Comparison of ENCODE assay signal across 8 cellular contexts in genomic region chr1:155171836-155172731, GRCh38. TPM values are rescaled to one million over a fixed set of nuclear protein-coding genes. Genes with fewer than 3 reads are reported as not detected.
DNase-seq lines count a peak whose midpoint lies in the region; ATAC-seq, FAIRE-seq and TF ChIP-seq lines count a peak whose summit lies in the region.

No MANE protein-coding gene starts in this region.

- H3K4me1 Mint-ChIP-seq in CD4-positive, alpha-beta memory T cell = peaks cover 37 to 68% (median 54%) of the 10 kb centered on the region in 4 donors

- no peak for FAIRE-seq in kidney (lab: Jason Lieb, UNC)

- no peak for TF ChIP-seq EP300 in suprapubic skin (IDR thresholded peaks at IDR 0.05)

- peaks cover 0 to 2% (median 0%) of the 10 kb centered on the region in 8 donors for H3K9me3 Mint-ChIP-seq in CD4-positive, alpha-beta memory T cell
- H3K9me3 Mint-ChIP-seq in activated naive CD4-positive, alpha-beta T cell treated with anti-CD3 and anti-CD28 coated beads, Interleukin-2, amount 50 U/mL, for 72 hours = no peaks in the 10 kb centered on the region

- peaks cover 57% of the 10 kb centered on the region for H3K4me1 ChIP-seq in CD4-positive, alpha-beta memory T cell (ENCODE audit: insufficient read depth, low read length)
- H3K4me1 ChIP-seq in kidney (ENCODE audit: control insufficient read depth in 1 of 2, insufficient read depth in 1 of 2, low read depth in 1 of 2, low read length in 2 of 2) = peaks cover 11 to 22% of the 10 kb centered on the region in 2 donors
- H3K4me1 ChIP-seq in suprapubic skin = peaks cover 45% of the 10 kb centered on the region

- POLR2A ChIA-PET in CD4-positive, alpha-beta memory T cell (lab: Charles Lee; ENCODE audit: partially characterized antibody) = interaction anchor here (1.0 to 4.6 kb wide), 15 partner anchors 22 to 235 kb away, joined by 3 to 35 read pairs (median 7); partner anchors contain the start of genes ADAM15, EFNA4, MTX1 and PMVK

- H3K36me3 ChIP-seq in CD4-positive, alpha-beta memory T cell (ENCODE audit: insufficient read depth, low read length) = peaks cover 21% of the 10 kb centered on the region
- H3K36me3 ChIP-seq in kidney (ENCODE audit: control insufficient read depth in 1 of 2, insufficient read depth in 2 of 2, low read length in 2 of 2) (peaks cover 10 to 15% of the 10 kb centered on the region in 2 donors), suprapubic skin (peaks cover 21% of the 10 kb centered on the region)

- TF ChIP-seq CTCF in kidney (IDR thresholded peaks at IDR 0.05; ENCODE audit: borderline replicate concordance, extremely low read depth, insufficient read depth) = no peak
- no peak for TF ChIP-seq CTCF in suprapubic skin (IDR thresholded peaks at IDR 0.05)

- no peaks in the 10 kb centered on the region for H3K9me3 ChIP-seq in CD4-positive, alpha-beta memory T cell (ENCODE audit: control insufficient read depth in 1 of 2, low read length in 2 of 2)
- H3K9me3 ChIP-seq in kidney (ENCODE audit: control insufficient read depth in 1 of 2, low read length in 2 of 2) (no peaks in the 10 kb centered on the region), suprapubic skin (no peaks in the 10 kb centered on the region)

- H3K4me3 Mint-ChIP-seq in CD4-positive, alpha-beta memory T cell = peak overlapping the region; percentile 96 to 100 (median 99)

- peak overlapping the region; percentile 87 for H3K27ac ChIP-seq in CD4-positive, alpha-beta memory T cell (ENCODE audit: low read depth, low read length)
- H3K27ac ChIP-seq in kidney (ENCODE audit: low read depth in 2 of 2, low read length in 2 of 2) = peak overlapping the region; percentile 92
- H3K27ac ChIP-seq in suprapubic skin = peak overlapping the region; percentile 90

- intact Hi-C loops in CD4-positive, alpha-beta memory T cell (cut with micrococcal nuclease) = loop anchor here (2.0 to 10.0 kb wide), 4 partner anchors 35 to 153 kb away; partner anchors contain the start of genes MTX1, RUSC1 and THBS3
- intact Hi-C loops in kidney (cut with DNase I) = loop anchor here (10.0 kb wide), 1 partner anchor 53 kb away; no protein-coding TSS in a partner anchor

- ATAC-seq in HG02885 (IDR thresholded peaks at IDR 0.05; ENCODE audit: poor library complexity, unreplicated experiment) = peak; percentile 29
- ATAC-seq in activated naive CD4-positive, alpha-beta T cell treated with anti-CD3 and anti-CD28 coated beads, Interleukin-2, amount 50 U/mL, for 72 hours = peak; percentile 36 to 49
- ATAC-seq in GM18868 (IDR thresholded peaks at IDR 0.05; ENCODE audit: unreplicated experiment) = no peak

- H3K36me3 Mint-ChIP-seq in CD4-positive, alpha-beta memory T cell = peaks cover 15 to 39% of the 10 kb centered on the region in 2 donors
- H3K36me3 Mint-ChIP-seq in activated naive CD4-positive, alpha-beta T cell treated with anti-CD3 and anti-CD28 coated beads, Interleukin-2, amount 50 U/mL, for 72 hours = peaks cover 15 to 17% of the 10 kb centered on the region in 2 donors

- no peaks in the 10 kb centered on the region for H3K27me3 ChIP-seq in CD4-positive, alpha-beta memory T cell (ENCODE audit: insufficient read depth, low read length)
- peaks cover 15% of the 10 kb centered on the region for H3K27me3 ChIP-seq in suprapubic skin

- WGBS in suprapubic skin = 45% methylated on average over 8 of the region's 8 CpGs

- no peak for DNase-seq in CD4-positive, alpha-beta memory T cell
- no peak for DNase-seq in activated naive CD4-positive, alpha-beta T cell treated with anti-CD3 and anti-CD28 coated beads, Interleukin-2, amount 50 U/mL, for 72 hours (ENCODE audit: low spot score in 2 of 2)
- no peak for DNase-seq in kidney
- peak in 1 of 2 donors; percentile 23 for DNase-seq in suprapubic skin (ENCODE audit: low spot score in 2 of 2)
- DNase-seq in NCI-H1930 (lab: John Stamatoyannopoulos, UW) = no peak
- DNase-seq in OCI-M2 (lab: John Stamatoyannopoulos, UW; ENCODE audit: unreplicated experiment) = no peak

- H3K27ac Mint-ChIP-seq in CD4-positive, alpha-beta memory T cell = peak overlapping the region; percentile 97 to 100 (median 99)
- peak overlapping the region; percentile 99 to 100 for H3K27ac Mint-ChIP-seq in activated naive CD4-positive, alpha-beta T cell treated with anti-CD3 and anti-CD28 coated beads, Interleukin-2, amount 50 U/mL, for 72 hours

- no peaks in the 10 kb centered on the region for H3K27me3 Mint-ChIP-seq in CD4-positive, alpha-beta memory T cell

- peak overlapping the region; percentile 86 to 92 for H3K9ac ChIP-seq in kidney (ENCODE audit: low read length in 2 of 2)

- CTCF ChIA-PET in CD4-positive, alpha-beta memory T cell (lab: Charles Lee; ENCODE audit: partially characterized antibody) = interaction anchor here (0.8 to 12.5 kb wide), 27 partner anchors 9 to 679 kb away, joined by 3 to 229 read pairs (median 7); partner anchors contain the start of genes ADAM15, MTX1, PBXIP1 and SLC50A1

- no peak for TF ChIP-seq POLR2A in suprapubic skin (IDR thresholded peaks at IDR 0.05)

- H3K4me3 ChIP-seq in CD4-positive, alpha-beta memory T cell (ENCODE audit: low read length in 2 of 2) = peak overlapping the region; percentile 83 to 93
- H3K4me3 ChIP-seq in kidney (ENCODE audit: low read length in 2 of 2) (peak overlapping the region; percentile 93 to 94), suprapubic skin (peak overlapping the region; percentile 89)

RNA-seq across cellular contexts. Expression of gene KRTCAP2, which starts 1.0 kb away (rescaled TPM):
- 100 to 1,000 TPM; 173 to 180 TPM for total RNA-seq in CD4-positive, alpha-beta memory T cell
- 100 to 1,000 TPM; 469 to 488 TPM for polyA plus RNA-seq in CD4-positive, alpha-beta memory T cell
- 100 to 1,000 TPM; 106 to 162 TPM for total RNA-seq in activated naive CD4-positive, alpha-beta T cell treated with anti-CD3 and anti-CD28 coated beads, Interleukin-2, amount 50 U/mL, for 72 hours
- total RNA-seq in kidney (198 TPM), suprapubic skin (100 to 1,000 TPM in 2 of 4 donors, 10 to 100 TPM in 2; 77.1 to 180 (median 113) TPM)
- 351 TPM for polyA plus RNA-seq in kidney (ENCODE audit: insufficient read depth, low read depth, low replicate concordance)

RNA-seq across cellular contexts. Expression of gene TRIM46, which starts 1.6 kb away (rescaled TPM):
- total RNA-seq in CD4-positive, alpha-beta memory T cell = 1 to 10 TPM; 8.4 to 8.5 TPM
- polyA plus RNA-seq in CD4-positive, alpha-beta memory T cell = 1 to 10 TPM; 1.6 to 3.6 TPM
- total RNA-seq in activated naive CD4-positive, alpha-beta T cell treated with anti-CD3 and anti-CD28 coated beads, Interleukin-2, amount 50 U/mL, for 72 hours = 10 to 100 TPM in 1 of 2 donors, 1 to 10 TPM in 1; 6.8 to 15.2 TPM
- total RNA-seq in kidney (2.1 TPM), suprapubic skin (under 1 TPM in 2 of 4 donors, not detected in 2; 0.34 to 0.80 TPM)
- 0.28 TPM for polyA plus RNA-seq in kidney (ENCODE audit: insufficient read depth, low read depth, low replicate concordance)

RNA-seq across cellular contexts. Expression of gene DPM3, which starts 31.8 kb away (rescaled TPM):
- total RNA-seq in CD4-positive, alpha-beta memory T cell = 10 to 100 TPM; 51.6 to 53.6 TPM
- 100 to 1,000 TPM; 101 to 119 TPM for polyA plus RNA-seq in CD4-positive, alpha-beta memory T cell
- total RNA-seq in activated naive CD4-positive, alpha-beta T cell treated with anti-CD3 and anti-CD28 coated beads, Interleukin-2, amount 50 U/mL, for 72 hours = 10 to 100 TPM; 26.4 to 40.8 TPM
- total RNA-seq in kidney (84.4 TPM), suprapubic skin (10 to 100 TPM; 23.7 to 43.7 (median 30.2) TPM)
- polyA plus RNA-seq in kidney (ENCODE audit: insufficient read depth, low read depth, low replicate concordance) = 237 TPM

RNA-seq across cellular contexts. Expression of gene THBS3, which starts 35.6 kb away (rescaled TPM):
- 10 to 100 TPM; 30.9 to 33.5 TPM for total RNA-seq in CD4-positive, alpha-beta memory T cell
- polyA plus RNA-seq in CD4-positive, alpha-beta memory T cell = 1 to 10 TPM; 6.1 to 6.7 TPM
- 10 to 100 TPM; 17.2 to 23.6 TPM for total RNA-seq in activated naive CD4-positive, alpha-beta T cell treated with anti-CD3 and anti-CD28 coated beads, Interleukin-2, amount 50 U/mL, for 72 hours
- total RNA-seq in kidney (33.0 TPM), suprapubic skin (10 to 100 TPM; 21.4 to 90.8 (median 26.7) TPM)
- 21.4 TPM for polyA plus RNA-seq in kidney (ENCODE audit: insufficient read depth, low read depth, low replicate concordance)

RNA-seq across cellular contexts. Expression of gene MTX1, which starts 36.4 kb away (rescaled TPM):
- 10 to 100 TPM; 17.7 to 18.2 TPM for total RNA-seq in CD4-positive, alpha-beta memory T cell
- 10 to 100 TPM; 42.5 to 65.5 TPM for polyA plus RNA-seq in CD4-positive, alpha-beta memory T cell
- 10 to 100 TPM; 46.6 to 57.2 TPM for total RNA-seq in activated naive CD4-positive, alpha-beta T cell treated with anti-CD3 and anti-CD28 coated beads, Interleukin-2, amount 50 U/mL, for 72 hours
- total RNA-seq in kidney (38.8 TPM), suprapubic skin (10 to 100 TPM; 19.8 to 51.7 (median 36.9) TPM)
- polyA plus RNA-seq in kidney (ENCODE audit: insufficient read depth, low read depth, low replicate concordance) = 86.9 TPM
